In genomic region chr22:27541831-27542230, GRCh38 we compare ENCODE assay signal across 15 cellular contexts.
"Had no signal": no experiment of that assay in that cellular context is flagged by ENCODE, and none has a peak within 500 bp of the region (broad histone marks: within the 10 kb centered on the region; RNA-seq: fewer than 3 reads in every experiment).

No MANE protein-coding gene starts in this region.

- H3K4me3 Mint-ChIP-seq: activated naive CD4-positive, alpha-beta T cell treated with anti-CD3 and anti-CD28 coated beads for 36 hours; activated naive CD8-positive, alpha-beta T cell treated with anti-CD3 and anti-CD28 coated beads, Interleukin-2, amount 50 U/mL, for 24 hours; dendritic cell treated with granulocyte-macrophage colony-stimulating factor and Interleukin-4, amounts not matched to agents 40 ng/mL and 50 ng/mL, for 4 days had no signal

- H3K9me3 ChIP-seq: ascending aorta, heart left ventricle, lower lobe of right lung had no signal

- H3K27me3 Mint-ChIP-seq: activated naive CD8-positive, alpha-beta T cell treated with anti-CD3 and anti-CD28 coated beads, Interleukin-2, amount 50 U/mL, for 24 hours had no signal

- H3K27ac Mint-ChIP-seq: activated naive CD4-positive, alpha-beta T cell treated with anti-CD3 and anti-CD28 coated beads for 36 hours; activated naive CD8-positive, alpha-beta T cell treated with anti-CD3 and anti-CD28 coated beads, Interleukin-2, amount 50 U/mL, for 24 hours; activated T-helper 2 cell treated with anti-CD3 and anti-CD28 coated beads, Interferon-gamma antibody, Interleukin-2, Interleukin-4, amounts not matched to agents 10 μg/mL and 5 μg/mL and 100 μg/mL, durations not matched to agents 14 hours and 24 hours and 36 hours; dendritic cell treated with granulocyte-macrophage colony-stimulating factor and Interleukin-4, amounts not matched to agents 40 ng/mL and 50 ng/mL, for 4 days had no signal

- H3K27me3 ChIP-seq: ascending aorta, foreskin keratinocyte had no signal

- H3K4me1 Mint-ChIP-seq: activated naive CD8-positive, alpha-beta T cell treated with anti-CD3 and anti-CD28 coated beads, Interleukin-2, amount 50 U/mL, for 24 hours had no signal

- H3K4me1 ChIP-seq: ascending aorta, foreskin keratinocyte had no signal

- H3K9me3 Mint-ChIP-seq: activated naive CD4-positive, alpha-beta T cell treated with anti-CD3 and anti-CD28 coated beads for 36 hours; activated naive CD8-positive, alpha-beta T cell treated with anti-CD3 and anti-CD28 coated beads, Interleukin-2, amount 50 U/mL, for 24 hours; activated T-helper 2 cell treated with anti-CD3 and anti-CD28 coated beads, Interferon-gamma antibody, Interleukin-2, Interleukin-4, amounts not matched to agents 10 μg/mL and 5 μg/mL and 100 μg/mL, durations not matched to agents 14 hours and 24 hours and 36 hours; dendritic cell treated with granulocyte-macrophage colony-stimulating factor and Interleukin-4, amounts not matched to agents 40 ng/mL and 50 ng/mL, for 4 days had no signal

- ATAC-seq: activated CD4-positive, CD25-positive, alpha-beta regulatory T cell treated with anti-CD3 and anti-CD28 coated beads, Interleukin-2, amount 50 U/mL, for 24 hours; activated naive CD8-positive, alpha-beta T cell treated with anti-CD3 and anti-CD28 coated beads, Interleukin-2, amount 50 U/mL, for 24 hours; foreskin keratinocyte; heart left ventricle; left cardiac atrium; lower lobe of right lung had no signal

- H3K36me3 ChIP-seq: ascending aorta, heart left ventricle, lower lobe of right lung had no signal

- H3K4me3 ChIP-seq: ascending aorta, heart left ventricle, lower lobe of right lung had no signal

- H3K27ac ChIP-seq: ascending aorta, foreskin keratinocyte, heart left ventricle, lower lobe of right lung had no signal

- DNase-seq: activated CD4-positive, alpha-beta T cell treated with anti-CD3 and anti-CD28 coated beads, Interleukin-2, amount 50 U/mL, for 4 hours; activated naive CD4-positive, alpha-beta T cell treated with anti-CD3 and anti-CD28 coated beads for 36 hours; activated naive CD8-positive, alpha-beta T cell treated with anti-CD3 and anti-CD28 coated beads, Interleukin-2, amount 50 U/mL, for 24 hours; effector memory CD4-positive, alpha-beta T cell; foreskin keratinocyte; heart left ventricle; left cardiac atrium; lower lobe of right lung; stimulated activated CD4-positive, alpha-beta T cell treated with anti-CD3 and anti-CD28 coated beads, Interleukin-12 subunit alpha, Interleukin-12 subunit beta, amount 100 ng/mL, for 4 hours; stimulated activated CD4-positive, alpha-beta T cell treated with anti-CD3 and anti-CD28 coated beads, Interleukin-2, amount 100 ng/mL, for 24 hours; T-helper 9 cell had no signal
